In genomic region chr7:149414745-149415390, GRCh38 we compare ENCODE assay signal across 8 cellular contexts. TPM values are rescaled to one million over a fixed set of nuclear protein-coding genes. Genes with fewer than 3 reads are reported as not detected.
DNase-seq lines count a peak whose midpoint lies in the region; ATAC-seq and TF ChIP-seq lines count a peak whose summit lies in the region.

No MANE protein-coding gene starts in this region.

- H3K9me3 ChIP-seq in neural progenitor cell (ENCODE audit: low read depth): no peaks in the 10 kb centered on the region

- DNase-seq in GM04504 (ENCODE audit: low read depth) (peak; percentile 16), fibroblast of the aortic adventitia (ENCODE audit: low read depth) (peak; percentile 61), neural progenitor cell (ENCODE audit: low spot score) (peak; percentile 88), substantia nigra (lab: John Stamatoyannopoulos, UW) (peak in 38 of 49 donors; percentile 7 to 76 (median 47)), NCI-H2227 (lab: John Stamatoyannopoulos, UW; ENCODE audit: unreplicated experiment) (no peak), A172 (ENCODE audit: low spot score) (no peak)
- DNase-seq in activated T-cell treated with anti-CD3 and anti-CD28 coated beads, Interleukin-2, amount 50 U/mL, for 4 hours: peak; percentile 25

- H3K27ac ChIP-seq in neural progenitor cell (no peak overlapping the region), substantia nigra (ENCODE audit: low read depth, low read length, poor library complexity, severe bottlenecking) (no peak overlapping the region)

- peaks cover 7% of the 10 kb centered on the region for H3K4me1 ChIP-seq in neural progenitor cell

- no peaks in the 10 kb centered on the region for H4K20me1 ChIP-seq in neural progenitor cell (ENCODE audit: low read depth)

- H3K9me3 Mint-ChIP-seq in activated T-cell treated with anti-CD3 and anti-CD28 coated beads, Interleukin-2, amount 50 U/mL, for 4 hours: no peaks in the 10 kb centered on the region
- H3K9me3 Mint-ChIP-seq in neural progenitor cell: peaks cover 6% of the 10 kb centered on the region

- peak overlapping the region; percentile 84 for H3K4me2 ChIP-seq in neural progenitor cell

- no peak overlapping the region for H3K27ac Mint-ChIP-seq in neural progenitor cell

- H3K4me3 ChIP-seq in fibroblast of the aortic adventitia (ENCODE audit: low read depth, low read length): peak overlapping the region; percentile 25
- H3K4me3 ChIP-seq in neural progenitor cell: peak overlapping the region; percentile 52

- peak overlapping the region; percentile 29 for H3K4me3 Mint-ChIP-seq in activated T-cell treated with anti-CD3 and anti-CD28 coated beads, Interleukin-2, amount 50 U/mL, for 4 hours
- H3K4me3 Mint-ChIP-seq in neural progenitor cell: peak overlapping the region; percentile 83

- peaks cover 39% of the 10 kb centered on the region for H3K27me3 Mint-ChIP-seq in activated T-cell treated with anti-CD3 and anti-CD28 coated beads, Interleukin-2, amount 50 U/mL, for 4 hours (ENCODE audit: low read depth)
- peaks cover 12% of the 10 kb centered on the region for H3K27me3 Mint-ChIP-seq in neural progenitor cell (ENCODE audit: insufficient read depth, low read depth)

- H2AFZ ChIP-seq in neural progenitor cell (replicated peaks): peak overlapping the region; percentile 85

- peak; percentile 58 to 87 for ATAC-seq in activated T-cell treated with anti-CD3 and anti-CD28 coated beads, Interleukin-2, amount 50 U/mL, for 4 hours
- no peak for ATAC-seq in GM18873 (IDR thresholded peaks at IDR 0.05; ENCODE audit: low FRiP score, unreplicated experiment)

- H3K9ac ChIP-seq in neural progenitor cell: no peak overlapping the region

- H3K36me3 ChIP-seq in neural progenitor cell: no peaks in the 10 kb centered on the region

- no peaks in the 10 kb centered on the region for H3K36me3 Mint-ChIP-seq in activated T-cell treated with anti-CD3 and anti-CD28 coated beads, Interleukin-2, amount 50 U/mL, for 4 hours (ENCODE audit: insufficient read depth)
- no peaks in the 10 kb centered on the region for H3K36me3 Mint-ChIP-seq in neural progenitor cell

- peaks cover 24% of the 10 kb centered on the region for H3F3A ChIP-seq in neural progenitor cell (ENCODE audit: low read depth)

- peaks cover 2% of the 10 kb centered on the region for H3K4me1 Mint-ChIP-seq in activated T-cell treated with anti-CD3 and anti-CD28 coated beads, Interleukin-2, amount 50 U/mL, for 4 hours (ENCODE audit: low read depth)
- H3K4me1 Mint-ChIP-seq in neural progenitor cell: peaks cover 13% of the 10 kb centered on the region

- H3K79me2 ChIP-seq in neural progenitor cell (ENCODE audit: low read depth): no peaks in the 10 kb centered on the region

- TF ChIP-seq CTCF in fibroblast of the aortic adventitia (IDR thresholded peaks at IDR 0.05; ENCODE audit: insufficient read depth, low read length): no peak
- no peak for TF ChIP-seq CTCF in neural progenitor cell (IDR thresholded peaks at IDR 0.05)

- H3K27me3 ChIP-seq in neural progenitor cell: peaks cover 21% of the 10 kb centered on the region

RNA-seq across cellular contexts. Expression of gene ZNF777, which starts 46.0 kb away (rescaled TPM):
- 10 to 100 TPM; 28.3 to 33.2 (median 29.3) TPM for total RNA-seq in activated T-cell treated with anti-CD3 and anti-CD28 coated beads, Interleukin-2, amount 50 U/mL, for 4 hours
- total RNA-seq in fibroblast of the aortic adventitia (ENCODE audit: low replicate concordance) (7.0 and 7.2 TPM in 2 replicates), neural progenitor cell (ENCODE audit: low replicate concordance) (6.6 and 11.7 TPM in 2 replicates)
- 9.7 and 12.7 TPM in 2 replicates for total RNA-seq in A172 (2014; rRNA removed; shearing (Covaris generic))

Comparison
In these comparisons a context has a peak if more than half of its experiments do, and no peak if none do; other contexts are left out.
1. DNase-seq: peak in GM04504 (single experiment), activated T-cell treated with anti-CD3 and anti-CD28 coated beads, Interleukin-2, amount 50 U/mL, for 4 hours (single experiment), fibroblast of the aortic adventitia (single experiment), neural progenitor cell (single experiment) and substantia nigra (38 of 49); none in NCI-H2227 (single experiment) and A172 (single experiment).